ENCODE assay signal across 8 cellular contexts in the genomic region with DNA sequence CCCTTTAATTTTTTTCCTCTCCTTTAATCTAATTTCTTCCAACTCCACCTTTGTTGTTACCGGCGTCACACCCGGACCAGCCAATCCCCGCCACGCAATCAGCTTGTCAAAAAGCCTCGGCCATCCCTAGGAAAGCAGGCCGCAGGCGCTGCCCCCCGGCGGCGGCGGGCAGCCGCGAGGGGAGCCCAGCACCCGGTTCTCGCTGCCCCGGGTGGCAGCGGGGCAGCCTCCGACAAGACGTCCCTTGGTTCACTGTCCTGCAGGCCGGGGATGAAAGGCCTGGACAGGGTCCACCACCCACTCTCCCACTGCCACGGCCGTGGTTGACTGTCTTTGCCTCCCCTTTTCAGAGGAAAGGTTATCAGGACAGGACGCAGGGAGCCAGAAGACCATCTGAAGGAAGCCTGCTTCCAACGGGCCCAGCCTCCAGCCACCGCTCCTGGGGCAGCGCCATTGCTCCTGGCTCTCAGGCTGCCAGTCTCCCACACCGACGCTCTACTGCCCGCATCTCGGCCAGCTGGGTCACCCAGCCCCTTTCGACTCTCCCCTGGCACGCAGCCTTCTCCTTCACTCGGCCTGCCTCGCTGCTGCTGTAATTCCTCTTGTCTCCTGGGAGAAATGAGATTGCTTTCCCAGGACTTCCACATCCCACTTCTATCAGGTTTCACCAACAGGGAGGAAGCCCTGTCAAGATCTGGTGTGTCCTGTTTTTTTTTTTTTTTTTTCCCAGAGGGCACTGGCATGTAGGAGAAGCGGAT. TPM values are rescaled to one million over a fixed set of nuclear protein-coding genes. Genes with fewer than 3 reads are reported as not detected.
DNase-seq lines count a peak whose midpoint lies in the region; ATAC-seq, FAIRE-seq and TF ChIP-seq lines count a peak whose summit lies in the region.

No MANE protein-coding gene starts in this region.

- no peak overlapping the region for H3K27ac ChIP-seq in OCI-LY1 (ENCODE audit: low read depth, low read length, poor library complexity, severe bottlenecking)

- peak; percentile 88 for DNase-seq in Caki2 (ENCODE audit: low read depth)
- peak; percentile 89 for DNase-seq in HTR-8/SVneo (ENCODE audit: insufficient read length, low spot score)
- DNase-seq in activated naive CD4-positive, alpha-beta T cell treated with anti-CD3 and anti-CD28 coated beads, Interleukin-2, amount 50 U/mL, for 72 hours (ENCODE audit: low spot score in 2 of 2) = peak in 1 of 2 donors; percentile 54
- DNase-seq in globus pallidus (ENCODE audit: low spot score) = peak; percentile 85
- DNase-seq in nephron progenitor cell = peak; percentile 65
- no peak for DNase-seq in LoVo (ENCODE audit: low spot score)

- TF ChIP-seq CTCF in OCI-LY1 (IDR thresholded peaks at IDR 0.05; ENCODE audit: low read length) (no peak), nephron progenitor cell (IDR thresholded peaks at IDR 0.05) (no peak)

- H3K4me3 ChIP-seq in OCI-LY1 (ENCODE audit: low read depth, low read length, poor library complexity, severe bottlenecking) = peak overlapping the region; percentile 86

- H3K9ac ChIP-seq in OCI-LY1 (ENCODE audit: low read length) = no peak overlapping the region; the same call in 1 of the 2 replicates

- H3F3A ChIP-seq in OCI-LY1 (ENCODE audit: insufficient read depth, low read length) = no peaks in the 10 kb centered on the region

- H3K79me2 ChIP-seq in OCI-LY1 (ENCODE audit: insufficient read depth, low read length) = peaks cover 10% of the 10 kb centered on the region

- peaks cover 8% of the 10 kb centered on the region for H3K36me3 ChIP-seq in OCI-LY1 (ENCODE audit: insufficient read depth, low read length)

- H3K27me3 ChIP-seq in OCI-LY1 (ENCODE audit: insufficient read depth, low read length) = no peaks in the 10 kb centered on the region

- ATAC-seq in activated naive CD4-positive, alpha-beta T cell treated with anti-CD3 and anti-CD28 coated beads, Interleukin-2, amount 50 U/mL, for 72 hours = no peak
- ATAC-seq in HG02759 (IDR thresholded peaks at IDR 0.05; ENCODE audit: unreplicated experiment) = no peak

- no peak overlapping the region for H2AFZ ChIP-seq in OCI-LY1 (ENCODE audit: low read length)

- no peaks in the 10 kb centered on the region for H3K9me3 Mint-ChIP-seq in activated naive CD4-positive, alpha-beta T cell treated with anti-CD3 and anti-CD28 coated beads, Interleukin-2, amount 50 U/mL, for 72 hours
- no peaks in the 10 kb centered on the region for H3K9me3 Mint-ChIP-seq in nephron progenitor cell

- peaks cover 20% of the 10 kb centered on the region for H3K4me1 ChIP-seq in OCI-LY1 (ENCODE audit: insufficient read depth, low read length, severe bottlenecking)

- no peaks in the 10 kb centered on the region for H3K9me2 ChIP-seq in OCI-LY1 (ENCODE audit: low read depth, low read length)

- in situ Hi-C loops in Caki2 (cut with HindIII; ENCODE audit: low pct_unique_long_range_greater_than_20kb, low sequenced_read_pairs) = no loop called here

- H3K4me1 Mint-ChIP-seq in nephron progenitor cell = peaks cover 33% of the 10 kb centered on the region

- no peaks in the 10 kb centered on the region for H3K9me3 ChIP-seq in OCI-LY1 (ENCODE audit: low read length)

- FAIRE-seq in HTR-8/SVneo (lab: Jason Lieb, UNC) = peak; percentile 81

- peaks cover 6 to 7% of the 10 kb centered on the region in 2 donors for H3K36me3 Mint-ChIP-seq in activated naive CD4-positive, alpha-beta T cell treated with anti-CD3 and anti-CD28 coated beads, Interleukin-2, amount 50 U/mL, for 72 hours
- H3K36me3 Mint-ChIP-seq in nephron progenitor cell (ENCODE audit: low read depth) = no peaks in the 10 kb centered on the region

- no peaks in the 10 kb centered on the region for H4K20me1 ChIP-seq in OCI-LY1 (ENCODE audit: insufficient read depth, low read length)

- H3K27me3 Mint-ChIP-seq in nephron progenitor cell (ENCODE audit: low read depth, poor library complexity) = peaks cover 7% of the 10 kb centered on the region

- peak overlapping the region; percentile 95 for H3K4me2 ChIP-seq in OCI-LY1 (ENCODE audit: low read length)

- H3K4me3 Mint-ChIP-seq in nephron progenitor cell = peak overlapping the region; percentile 87

- H3K27ac Mint-ChIP-seq in activated naive CD4-positive, alpha-beta T cell treated with anti-CD3 and anti-CD28 coated beads, Interleukin-2, amount 50 U/mL, for 72 hours = peak overlapping the region; percentile 85 to 92
- H3K27ac Mint-ChIP-seq in nephron progenitor cell = peak overlapping the region; percentile 97

RNA-seq across cellular contexts. Expression of a gene that starts 2.8 kb away (rescaled TPM):
- total RNA-seq in Caki2 (2014; rRNA removed; shearing (Covaris generic); ENCODE audit: low replicate concordance) = 64.1 and 68.7 TPM in 2 replicates
- total RNA-seq in activated naive CD4-positive, alpha-beta T cell treated with anti-CD3 and anti-CD28 coated beads, Interleukin-2, amount 50 U/mL, for 72 hours = 100 to 1,000 TPM; 112 to 134 TPM

RNA-seq across cellular contexts. Expression of a gene that starts 22.6 kb away (rescaled TPM):
- total RNA-seq in Caki2 (2014; rRNA removed; shearing (Covaris generic); ENCODE audit: low replicate concordance) = 19.9 and 28.8 TPM in 2 replicates
- total RNA-seq in activated naive CD4-positive, alpha-beta T cell treated with anti-CD3 and anti-CD28 coated beads, Interleukin-2, amount 50 U/mL, for 72 hours = 10 to 100 TPM; 81.1 to 94.4 TPM

RNA-seq across cellular contexts. Expression of a gene that starts 35.5 kb away (rescaled TPM):
- total RNA-seq in Caki2 (2014; rRNA removed; shearing (Covaris generic); ENCODE audit: low replicate concordance) = 37.5 and 66.0 TPM in 2 replicates
- 10 to 100 TPM; 27.4 to 50.4 TPM for total RNA-seq in activated naive CD4-positive, alpha-beta T cell treated with anti-CD3 and anti-CD28 coated beads, Interleukin-2, amount 50 U/mL, for 72 hours

RNA-seq across cellular contexts. Expression of a gene that starts 45.6 kb away (rescaled TPM):
- total RNA-seq in Caki2 (2014; rRNA removed; shearing (Covaris generic); ENCODE audit: low replicate concordance) = not detected in 2 replicates
- not detected for total RNA-seq in activated naive CD4-positive, alpha-beta T cell treated with anti-CD3 and anti-CD28 coated beads, Interleukin-2, amount 50 U/mL, for 72 hours

RNA-seq across cellular contexts. Expression of a gene that starts 51.8 kb away (rescaled TPM):
- total RNA-seq in Caki2 (2014; rRNA removed; shearing (Covaris generic); ENCODE audit: low replicate concordance) = not detected in 2 replicates
- total RNA-seq in activated naive CD4-positive, alpha-beta T cell treated with anti-CD3 and anti-CD28 coated beads, Interleukin-2, amount 50 U/mL, for 72 hours = under 1 TPM; 0.39 to 0.52 TPM
